ENCODE assay signal across 8 cellular contexts in the genomic region with DNA sequence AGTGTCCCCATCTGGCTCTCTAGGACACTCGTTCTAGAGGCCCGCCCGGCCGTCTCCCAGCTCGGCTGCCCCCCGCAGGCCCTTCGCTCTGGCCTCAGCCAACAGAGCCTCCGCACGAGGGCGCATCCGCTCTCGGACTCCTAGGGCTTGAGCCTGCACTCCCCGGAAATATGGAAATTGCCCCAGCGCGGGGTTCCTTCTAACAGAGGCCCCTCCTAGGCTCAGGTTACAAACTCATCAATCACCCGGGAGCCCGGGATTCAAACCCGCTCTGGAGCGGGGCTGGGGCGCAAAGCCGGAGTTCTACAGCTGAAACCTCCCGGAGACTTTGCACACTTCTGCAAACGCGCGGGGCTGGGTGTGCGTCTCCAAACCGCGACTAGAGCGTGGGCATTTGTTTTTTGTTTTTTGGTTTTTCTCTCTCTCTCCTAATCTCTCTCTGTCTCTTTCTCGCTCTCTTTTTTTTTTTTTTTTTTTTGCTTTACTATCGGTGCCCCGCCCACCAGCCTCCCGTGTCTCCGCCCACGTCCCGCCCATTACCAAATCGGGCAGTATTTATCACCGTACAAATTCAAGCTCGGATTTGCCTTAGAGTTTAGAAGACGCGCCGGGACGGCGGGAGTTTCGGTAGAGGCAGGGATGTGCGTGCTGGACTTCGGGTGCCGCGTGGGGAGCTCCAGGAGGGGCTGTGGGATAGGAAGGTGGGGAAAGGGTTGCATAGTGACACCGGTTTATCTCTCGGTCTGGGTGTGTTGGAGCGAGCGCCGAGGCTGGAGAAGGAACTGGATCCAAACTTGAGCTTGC. TPM values are rescaled to one million over a fixed set of nuclear protein-coding genes. Genes with fewer than 3 reads are reported as not detected.
DNase-seq lines count a peak whose midpoint lies in the region; ATAC-seq, FAIRE-seq and TF ChIP-seq lines count a peak whose summit lies in the region.

No MANE protein-coding gene starts in this region.

- TF ChIP-seq EP300 in GM12878 (IDR thresholded peaks at IDR 0.05; ENCODE audit: borderline replicate concordance in 1 of 2, control insufficient read depth in 1 of 2, low read depth in 2 of 2, low read length in 2 of 2) = no peak
- TF ChIP-seq EP300 in sigmoid colon (IDR thresholded peaks at IDR 0.05) = no peak

- DNase-seq in RKO (ENCODE audit: low spot score) = peak; percentile 94
- no peak for DNase-seq in GM12878 (ENCODE audit: low read depth, low spot score)
- no peak for DNase-seq in sigmoid colon
- DNase-seq in activated gamma-delta T cell treated with Interleukin-2 at 50 U/mL for 16 hours = no peak
- no peak for DNase-seq in D721Med (ENCODE audit: insufficient read length, low spot score)

- peak overlapping the region; percentile 79 for H3K4me3 ChIP-seq in ACC112 (ENCODE audit: low read depth, low read length)
- no peak overlapping the region for H3K4me3 ChIP-seq in GM12878
- H3K4me3 ChIP-seq in iPS-11a (ENCODE audit: low read depth, low read length) = peak overlapping the region; percentile 50
- H3K4me3 ChIP-seq in sigmoid colon = peak overlapping the region in 3 of 4 donors; percentile 26 to 35 (median 33)

- TF ChIP-seq CTCF in GM12878 (IDR thresholded peaks at IDR 0.05 in 2 of 3, conservative IDR thresholded peaks at IDR 0.05 in 1 of 3; ENCODE audit: control insufficient read depth in 2 of 3, extremely low read depth in 1 of 3, insufficient read depth in 1 of 3, low read depth in 3 of 3, low read length in 3 of 3) (peak in 2 of 3 experiments; percentile 20 to 32; a peak in 2 of 6 replicates), sigmoid colon (IDR thresholded peaks at IDR 0.05) (peak in 2 of 4 experiments; percentile 19 to 22), D721Med (IDR thresholded peaks at IDR 0.05; ENCODE audit: insufficient read depth, missing control alignments) (no peak)

- no peaks in the 10 kb centered on the region for H4K20me1 ChIP-seq in GM12878 (ENCODE audit: control insufficient read depth, insufficient read depth)

- H3K9me3 ChIP-seq in GM12878 (replicated peaks; ENCODE audit: control insufficient read depth, insufficient read depth, low read length) = no peaks in the 10 kb centered on the region
- H3K9me3 ChIP-seq in sigmoid colon = no peaks in the 10 kb centered on the region

- H3K27me3 ChIP-seq in ACC112 (ENCODE audit: insufficient read depth, low read length) (no peaks in the 10 kb centered on the region), GM12878 (replicated peaks in 1 of 2; ENCODE audit: control insufficient read depth in 2 of 2, insufficient read depth in 2 of 2, low read length in 1 of 2) (peaks cover 2 to 4% of the 10 kb centered on the region in 2 experiments; a peak in 2 of 4 replicates), sigmoid colon (peaks cover 49 to 100% (median 83%) of the 10 kb centered on the region in 3 donors)

- CTCF ChIA-PET in GM12878 (lab: Yijun Ruan, JAX) = interaction anchor here (0.5 to 1.8 kb wide), 7 partner anchors 11 to 486 kb away, joined by 3 to 7 read pairs (median 3); no protein-coding TSS in a partner anchor

- ATAC-seq in GM21447 (IDR thresholded peaks at IDR 0.05; ENCODE audit: unreplicated experiment) (peak; percentile 53), GM12878 (peak; percentile 87)

- H2AFZ ChIP-seq in ACC112 (ENCODE audit: low read length, unreplicated experiment) (no peak overlapping the region), GM12878 (ENCODE audit: control insufficient read depth, low read depth, low read length) (no peak overlapping the region)

- H3K4me2 ChIP-seq in GM12878 (ENCODE audit: control insufficient read depth, insufficient read depth) = no peak overlapping the region

- SMC1A ChIA-PET in GM12878 (lab: Charles Lee; ENCODE audit: uncharacterized antibody, unreplicated experiment) = interaction anchor here (0.7 kb wide), 1 partner anchor 189 kb away, joined by 3 read pairs; no protein-coding TSS in a partner anchor

- H3K27ac ChIP-seq in ACC112 (ENCODE audit: low read depth, low read length) = peak overlapping the region; percentile 83
- no peak overlapping the region for H3K27ac ChIP-seq in GM12878 (ENCODE audit: control insufficient read depth, insufficient read depth)
- peak overlapping the region in 2 of 4 donors; percentile 2 to 58 for H3K27ac ChIP-seq in sigmoid colon

- H3K9ac ChIP-seq in GM12878 (ENCODE audit: control insufficient read depth, insufficient read depth, low read length) = no peak overlapping the region

- FAIRE-seq in GM12878 (lab: Jason Lieb, UNC) (no peak), D721Med (lab: Jason Lieb, UNC) (no peak)

- RAD21 ChIA-PET in GM12878 (lab: Charles Lee; ENCODE audit: unreplicated experiment) = interaction anchor here (0.5 to 1.8 kb wide), 4 partner anchors 12 to 659 kb away, joined by 3 to 7 read pairs (median 4); no protein-coding TSS in a partner anchor

- in situ Hi-C loops in GM12878 (cut with MboI) = no loop called here

- POLR2A ChIA-PET in GM12878 (lab: Charles Lee) = interaction anchor here (0.6 to 0.7 kb wide), 2 partner anchors 88 to 670 kb away, joined by 3 to 5 read pairs; no protein-coding TSS in a partner anchor

- H3K4me1 ChIP-seq in ACC112 (ENCODE audit: control insufficient read depth, insufficient read depth, low read length, unreplicated experiment) (peaks cover 51% of the 10 kb centered on the region), GM12878 (ENCODE audit: control insufficient read depth, insufficient read depth, low read length) (no peaks in the 10 kb centered on the region), sigmoid colon (peaks cover 0 to 31% (median 20%) of the 10 kb centered on the region in 4 donors)

- TF ChIP-seq RAD21 in GM12878 (IDR thresholded peaks at IDR 0.05; ENCODE audit: insufficient read depth, low read depth, low read length) = no peak

- no TSS peak for BruUV-seq in GM12878 (replicated peaks; lab: Mats Ljungman, UMichigan)

- intact Hi-C loops in GM12878 (cut with micrococcal nuclease; ENCODE audit: unreplicated experiment) (no loop called here), sigmoid colon (cut with DNase I) (loop anchor here (10.0 kb wide), 1 partner anchor 179 kb away; no protein-coding TSS in a partner anchor)

- H3K36me3 ChIP-seq in ACC112 (ENCODE audit: insufficient read depth, low read length) (peaks cover 10% of the 10 kb centered on the region; the same call in 1 of the 2 replicates), GM12878 (ENCODE audit: control insufficient read depth in 2 of 2, insufficient read depth in 2 of 2, low read length in 1 of 2) (no peaks in the 10 kb centered on the region), sigmoid colon (no peaks in the 10 kb centered on the region)

- 13% methylated on average over 50 of the region's 54 CpGs for WGBS in GM12878 (ENCODE audit: insufficient coverage, insufficient replicate concordance, low lambda C conversion rate, missing lambda C conversion rate)
- WGBS in sigmoid colon, 2 donors = 2 to 3% methylated on average over 54 of the region's 54 CpGs

- TF ChIP-seq POLR2A in GM12878 (IDR thresholded peaks at IDR 0.05; ENCODE audit: low read depth, low read length) (no peak), sigmoid colon (IDR thresholded peaks at IDR 0.05) (no peak)

- H3K79me2 ChIP-seq in ACC112 (ENCODE audit: control insufficient read depth, insufficient read depth, low read length, unreplicated experiment) = peaks cover 85% of the 10 kb centered on the region
- H3K79me2 ChIP-seq in GM12878 (ENCODE audit: control insufficient read depth, insufficient read depth, low read length) = no peaks in the 10 kb centered on the region

RNA-seq across cellular contexts. Expression of gene FOXL1, which starts 2.4 kb away (rescaled TPM):
- not detected in 2 replicates for total RNA-seq in GM12878 (2013; cell fraction: nucleolus; rRNA removed)
- total RNA-seq in GM12878 (2014; rRNA removed) (not detected in 2 replicates), GM12878 (2014; rRNA removed; fragmentation: Illumina TruSeq; extraction: Trizol) (not detected in 2 replicates), GM12878 (2021) (not detected in 2 replicates), sigmoid colon (under 1 TPM in 3 of 4 donors, not detected in 1; 0.14 to 0.36 (median 0.28) TPM)
- not detected for polyA plus RNA-seq in GM12878 (2011; ENCODE audit: low read depth)
- polyA plus RNA-seq in GM12878 (2011; rRNA removed) (0.03 and 0.05 TPM in 2 replicates), GM12878 (2014; fragmentation: Illumina TruSeq; extraction: Trizol) (not detected in 2 replicates), GM12878 (2014; fragmentation: Nextera tagmentation; extraction: Ambion mirVana) (not detected), GM12878 (2014; rRNA removed) (not detected in 2 replicates), GM12878 (2016; fragmentation: Nextera tagmentation; extraction: Ambion mirVana) (not detected), sigmoid colon (1 to 10 TPM in 1 of 3 donors, under 1 TPM in 2; 0.60 to 1.6 (median 0.80) TPM)
- polyA plus RNA-seq in GM12878 (2011; cell fraction: cytosol; rRNA removed) = 0.01 and 0.03 TPM in 2 replicates
- polyA plus RNA-seq in GM12878 (2011; cell fraction: nucleus; rRNA removed) = 0.09 and 0.10 TPM in 2 replicates
- polyA plus RNA-seq in GM12878 (2012) = not detected in 2 replicates
- polyA minus RNA-seq in GM12878 (2011; rRNA and poly(A)+ RNA removed) = 0.07 TPM in 1 of 2 replicates, not detected in the other
- polyA minus RNA-seq in GM12878 (2011; cell fraction: cytosol; rRNA and poly(A)+ RNA removed) = 0.40 TPM in 1 of 2 replicates, not detected in the other
- not detected in 2 replicates for polyA minus RNA-seq in GM12878 (2011; cell fraction: nucleus; rRNA and poly(A)+ RNA removed)

RNA-seq across cellular contexts. Expression of gene FOXC2, which starts 9.3 kb away (rescaled TPM):
- total RNA-seq in GM12878 (2013; cell fraction: nucleolus; rRNA removed) = not detected in 2 replicates
- total RNA-seq in GM12878 (2014; rRNA removed) (not detected in 2 replicates), GM12878 (2014; rRNA removed; fragmentation: Illumina TruSeq; extraction: Trizol) (not detected in 2 replicates), GM12878 (2021) (not detected in 2 replicates), sigmoid colon (under 1 TPM; under 0.01 to 0.81 (median 0.39) TPM)
- not detected for polyA plus RNA-seq in GM12878 (2011; ENCODE audit: low read depth)
- polyA plus RNA-seq in GM12878 (2011; rRNA removed) (not detected in 2 replicates), GM12878 (2014; fragmentation: Illumina TruSeq; extraction: Trizol) (not detected in 2 replicates), GM12878 (2014; fragmentation: Nextera tagmentation; extraction: Ambion mirVana) (not detected), GM12878 (2014; rRNA removed) (0.03 TPM in 1 of 2 replicates, not detected in the other), GM12878 (2016; fragmentation: Nextera tagmentation; extraction: Ambion mirVana) (not detected), sigmoid colon (under 1 TPM in 2 of 3 donors, not detected in 1; 0.25 to 0.60 TPM)
- polyA plus RNA-seq in GM12878 (2011; cell fraction: cytosol; rRNA removed) = 0.01 TPM in 1 of 2 replicates, not detected in the other
- not detected in 2 replicates for polyA plus RNA-seq in GM12878 (2011; cell fraction: nucleus; rRNA removed)
- polyA plus RNA-seq in GM12878 (2012) = 0.04 TPM in 1 of 2 replicates, not detected in the other
- not detected in 2 replicates for polyA minus RNA-seq in GM12878 (2011; rRNA and poly(A)+ RNA removed)
- not detected in 2 replicates for polyA minus RNA-seq in GM12878 (2011; cell fraction: cytosol; rRNA and poly(A)+ RNA removed)
- not detected in 2 replicates for polyA minus RNA-seq in GM12878 (2011; cell fraction: nucleus; rRNA and poly(A)+ RNA removed)

RNA-seq across cellular contexts. Expression of gene MTHFSD, which starts 20.9 kb away (rescaled TPM):
- total RNA-seq in GM12878 (2013; cell fraction: nucleolus; rRNA removed) = 83.6 and 90.5 TPM in 2 replicates
- 15.2 and 19.7 TPM in 2 replicates for total RNA-seq in GM12878 (2014; rRNA removed)
- 13.5 and 14.5 TPM in 2 replicates for total RNA-seq in GM12878 (2014; rRNA removed; fragmentation: Illumina TruSeq; extraction: Trizol)
- 19.0 TPM in 2 replicates for total RNA-seq in GM12878 (2021)
- polyA plus RNA-seq in GM12878 (2011; ENCODE audit: low read depth) = 5.2 TPM
- 21.7 and 24.5 TPM in 2 replicates for polyA plus RNA-seq in GM12878 (2011; rRNA removed)
- polyA plus RNA-seq in GM12878 (2011; cell fraction: cytosol; rRNA removed) = 16.6 and 19.3 TPM in 2 replicates
- polyA plus RNA-seq in GM12878 (2011; cell fraction: nucleus; rRNA removed) = 109 and 129 TPM in 2 replicates
- 13.2 and 16.9 TPM in 2 replicates for polyA plus RNA-seq in GM12878 (2012)
- polyA plus RNA-seq in GM12878 (2014; fragmentation: Illumina TruSeq; extraction: Trizol) = 15.0 and 15.7 TPM in 2 replicates
- 1 to 10 TPM; 2.2 to 3.3 TPM for polyA plus RNA-seq in GM12878 (2014; fragmentation: Nextera tagmentation; extraction: Ambion mirVana)
- polyA plus RNA-seq in GM12878 (2014; rRNA removed) = 17.7 and 17.8 TPM in 2 replicates
- polyA plus RNA-seq in GM12878 (2016; fragmentation: Nextera tagmentation; extraction: Ambion mirVana) = 10 to 100 TPM; 18.6 to 20.2 TPM
- 21.4 and 24.6 TPM in 2 replicates for polyA minus RNA-seq in GM12878 (2011; rRNA and poly(A)+ RNA removed)
- polyA minus RNA-seq in GM12878 (2011; cell fraction: cytosol; rRNA and poly(A)+ RNA removed) = 6.3 and 7.1 TPM in 2 replicates
- 48.8 and 64.1 TPM in 2 replicates for polyA minus RNA-seq in GM12878 (2011; cell fraction: nucleus; rRNA and poly(A)+ RNA removed)
- 10 to 100 TPM; 10.7 to 18.8 (median 11.9) TPM for total RNA-seq in sigmoid colon
- polyA plus RNA-seq in sigmoid colon = 10 to 100 TPM in 1 of 3 donors, 1 to 10 TPM in 2; 5.5 to 12.9 (median 6.6) TPM
